In the genomic region with DNA sequence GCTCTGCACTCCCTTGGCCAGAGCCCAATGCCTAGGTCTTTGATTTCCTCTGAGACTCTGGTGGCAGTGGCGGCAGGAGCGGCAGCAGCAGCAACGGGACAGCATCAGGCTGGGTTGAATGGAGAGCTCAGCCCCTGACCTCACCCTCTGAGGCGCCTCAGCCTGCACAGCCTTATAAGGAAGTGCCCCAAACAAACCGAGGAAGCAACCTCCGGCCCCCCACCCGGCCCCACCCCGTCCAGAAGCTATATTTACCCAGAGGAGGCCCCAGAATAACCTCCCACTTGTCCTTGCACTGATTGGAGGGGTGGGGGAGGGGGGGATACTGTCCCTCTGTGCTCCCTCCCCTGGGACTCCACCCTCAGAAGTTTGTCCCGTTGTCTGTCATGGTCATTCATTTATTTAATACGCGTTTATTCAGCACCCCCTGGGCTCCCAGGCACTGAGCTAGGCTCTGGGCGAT, we compare ENCODE assay signal across 1 cellular context.
TF ChIP-seq lines count a peak whose summit lies in the region.

No MANE protein-coding gene starts in this region.

TF ChIP-seq in HepG2, 621 proteins besides CTCF, POLR2A, EP300 and RAD21 (continued from another document and continues in another):
- TF ChIP-seq, protein P1, sequence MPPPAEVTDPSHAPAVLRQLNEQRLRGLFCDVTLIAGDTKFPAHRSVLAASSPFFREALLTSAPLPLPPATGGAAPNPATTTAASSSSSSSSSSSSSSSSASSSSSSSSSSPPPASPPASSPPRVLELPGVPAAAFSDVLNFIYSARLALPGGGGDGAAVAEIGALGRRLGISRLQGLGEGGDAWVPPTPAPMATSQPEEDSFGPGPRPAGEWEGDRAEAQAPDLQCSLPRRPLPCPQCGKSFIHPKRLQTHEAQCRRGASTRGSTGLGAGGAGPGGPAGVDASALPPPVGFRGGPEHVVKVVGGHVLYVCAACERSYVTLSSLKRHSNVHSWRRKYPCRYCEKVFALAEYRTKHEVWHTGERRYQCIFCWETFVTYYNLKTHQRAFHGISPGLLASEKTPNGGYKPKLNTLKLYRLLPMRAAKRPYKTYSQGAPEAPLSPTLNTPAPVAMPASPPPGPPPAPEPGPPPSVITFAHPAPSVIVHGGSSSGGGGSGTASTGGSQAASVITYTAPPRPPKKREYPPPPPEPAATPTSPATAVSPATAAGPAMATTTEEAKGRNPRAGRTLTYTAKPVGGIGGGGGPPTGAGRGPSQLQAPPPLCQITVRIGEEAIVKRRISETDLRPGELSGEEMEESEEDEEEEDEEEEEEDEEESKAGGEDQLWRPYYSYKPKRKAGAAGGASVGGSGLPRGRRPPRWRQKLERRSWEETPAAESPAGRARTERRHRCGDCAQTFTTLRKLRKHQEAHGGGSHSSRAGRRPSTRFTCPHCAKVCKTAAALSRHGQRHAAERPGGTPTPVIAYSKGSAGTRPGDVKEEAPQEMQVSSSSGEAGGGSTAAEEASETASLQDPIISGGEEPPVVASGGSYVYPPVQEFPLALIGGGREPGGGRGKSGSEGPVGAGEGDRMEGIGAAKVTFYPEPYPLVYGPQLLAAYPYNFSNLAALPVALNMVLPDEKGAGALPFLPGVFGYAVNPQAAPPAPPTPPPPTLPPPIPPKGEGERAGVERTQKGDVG (CRISPR knock-in tag; IDR thresholded peaks at IDR 0.05; ENCODE audit: borderline replicate concordance) = no peak
- TF ChIP-seq TRIM24 (CRISPR knock-in tag; IDR thresholded peaks at IDR 0.05) = no peak
- TF ChIP-seq, protein P2, sequence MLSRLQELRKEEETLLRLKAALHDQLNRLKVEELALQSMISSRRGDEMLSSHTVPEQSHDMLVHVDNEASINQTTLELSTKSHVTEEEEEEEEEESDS (CRISPR knock-in tag; IDR thresholded peaks at IDR 0.05; ENCODE audit: borderline replicate concordance) = no peak
- no peak for TF ChIP-seq MXI1 (IDR thresholded peaks at IDR 0.05; ENCODE audit: borderline replicate concordance, low read depth, low read length)
- peak; percentile 93 for TF ChIP-seq SRF (IDR thresholded peaks at IDR 0.05; ENCODE audit: low read depth, low read length)
- TF ChIP-seq PHF21A (CRISPR knock-in tag; IDR thresholded peaks at IDR 0.05) = peak; percentile 90
- TF ChIP-seq ZKSCAN5 (CRISPR knock-in tag; IDR thresholded peaks at IDR 0.05) = no peak
- TF ChIP-seq ZC3H13 (CRISPR knock-in tag; IDR thresholded peaks at IDR 0.05) = no peak
- no peak for TF ChIP-seq HNRNPLL (IDR thresholded peaks at IDR 0.05; ENCODE audit: low read depth, low read length, poor library complexity, severe bottlenecking)
- TF ChIP-seq, protein P3, sequence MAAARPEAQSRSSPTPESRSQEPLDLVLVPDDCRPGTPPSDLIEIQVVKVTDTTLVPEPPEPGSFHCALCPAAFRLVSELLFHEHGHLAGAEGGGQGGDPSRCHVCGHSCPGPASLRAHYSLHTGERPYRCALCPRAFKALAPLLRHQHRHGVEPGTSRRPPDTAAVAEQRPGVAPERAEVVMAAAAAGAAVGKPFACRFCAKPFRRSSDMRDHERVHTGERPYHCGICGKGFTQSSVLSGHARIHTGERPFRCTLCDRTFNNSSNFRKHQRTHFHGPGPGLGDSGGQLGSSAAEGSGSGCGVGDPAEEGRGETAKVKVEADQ (CRISPR knock-in tag; IDR thresholded peaks at IDR 0.05; ENCODE audit: borderline replicate concordance) = no peak
- TF ChIP-seq ZNF75D (CRISPR knock-in tag; IDR thresholded peaks at IDR 0.05; ENCODE audit: borderline replicate concordance) = no peak
- TF ChIP-seq SRSF1 (optimal IDR thresholded peaks at IDR 0.05; ENCODE audit: low read depth, low read length) = no peak
- no peak for TF ChIP-seq ZNF660 (CRISPR knock-in tag; IDR thresholded peaks at IDR 0.05; ENCODE audit: borderline replicate concordance, low read depth)
- no peak for TF ChIP-seq ZFY (CRISPR knock-in tag; IDR thresholded peaks at IDR 0.05)
- TF ChIP-seq ZNF343 (CRISPR knock-in tag; IDR thresholded peaks at IDR 0.05) = no peak
- TF ChIP-seq, protein P4, sequence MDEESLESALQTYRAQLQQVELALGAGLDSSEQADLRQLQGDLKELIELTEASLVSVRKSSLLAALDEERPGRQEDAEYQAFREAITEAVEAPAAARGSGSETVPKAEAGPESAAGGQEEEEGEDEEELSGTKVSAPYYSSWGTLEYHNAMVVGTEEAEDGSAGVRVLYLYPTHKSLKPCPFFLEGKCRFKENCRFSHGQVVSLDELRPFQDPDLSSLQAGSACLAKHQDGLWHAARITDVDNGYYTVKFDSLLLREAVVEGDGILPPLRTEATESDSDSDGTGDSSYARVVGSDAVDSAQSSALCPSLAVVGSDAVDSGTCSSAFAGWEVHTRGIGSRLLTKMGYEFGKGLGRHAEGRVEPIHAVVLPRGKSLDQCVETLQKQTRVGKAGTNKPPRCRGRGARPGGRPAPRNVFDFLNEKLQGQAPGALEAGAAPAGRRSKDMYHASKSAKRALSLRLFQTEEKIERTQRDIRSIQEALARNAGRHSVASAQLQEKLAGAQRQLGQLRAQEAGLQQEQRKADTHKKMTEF (CRISPR knock-in tag; IDR thresholded peaks at IDR 0.05) = peak; percentile 15; the same call in 1 of the 2 replicates
- TF ChIP-seq TGIF2 (CRISPR knock-in tag; IDR thresholded peaks at IDR 0.05) = no peak
- TF ChIP-seq ZBTB21 (CRISPR knock-in tag; IDR thresholded peaks at IDR 0.05) = no peak
- TF ChIP-seq NR3C1 (CRISPR knock-in tag; IDR thresholded peaks at IDR 0.05) = no peak
- no peak for TF ChIP-seq ZNF879 (CRISPR knock-in tag; IDR thresholded peaks at IDR 0.05)
- TF ChIP-seq, protein P5, sequence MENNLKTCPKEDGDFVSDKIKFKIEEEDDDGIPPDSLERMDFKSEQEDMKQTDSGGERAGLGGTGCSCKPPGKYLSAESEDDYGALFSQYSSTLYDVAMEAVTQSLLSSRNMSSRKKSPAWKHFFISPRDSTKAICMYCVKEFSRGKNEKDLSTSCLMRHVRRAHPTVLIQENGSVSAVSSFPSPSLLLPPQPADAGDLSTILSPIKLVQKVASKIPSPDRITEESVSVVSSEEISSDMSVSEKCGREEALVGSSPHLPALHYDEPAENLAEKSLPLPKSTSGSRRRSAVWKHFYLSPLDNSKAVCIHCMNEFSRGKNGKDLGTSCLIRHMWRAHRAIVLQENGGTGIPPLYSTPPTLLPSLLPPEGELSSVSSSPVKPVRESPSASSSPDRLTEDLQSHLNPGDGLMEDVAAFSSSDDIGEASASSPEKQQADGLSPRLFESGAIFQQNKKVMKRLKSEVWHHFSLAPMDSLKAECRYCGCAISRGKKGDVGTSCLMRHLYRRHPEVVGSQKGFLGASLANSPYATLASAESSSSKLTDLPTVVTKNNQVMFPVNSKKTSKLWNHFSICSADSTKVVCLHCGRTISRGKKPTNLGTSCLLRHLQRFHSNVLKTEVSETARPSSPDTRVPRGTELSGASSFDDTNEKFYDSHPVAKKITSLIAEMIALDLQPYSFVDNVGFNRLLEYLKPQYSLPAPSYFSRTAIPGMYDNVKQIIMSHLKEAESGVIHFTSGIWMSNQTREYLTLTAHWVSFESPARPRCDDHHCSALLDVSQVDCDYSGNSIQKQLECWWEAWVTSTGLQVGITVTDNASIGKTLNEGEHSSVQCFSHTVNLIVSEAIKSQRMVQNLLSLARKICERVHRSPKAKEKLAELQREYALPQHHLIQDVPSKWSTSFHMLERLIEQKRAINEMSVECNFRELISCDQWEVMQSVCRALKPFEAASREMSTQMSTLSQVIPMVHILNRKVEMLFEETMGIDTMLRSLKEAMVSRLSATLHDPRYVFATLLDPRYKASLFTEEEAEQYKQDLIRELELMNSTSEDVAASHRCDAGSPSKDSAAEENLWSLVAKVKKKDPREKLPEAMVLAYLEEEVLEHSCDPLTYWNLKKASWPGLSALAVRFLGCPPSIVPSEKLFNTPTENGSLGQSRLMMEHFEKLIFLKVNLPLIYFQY (CRISPR knock-in tag; IDR thresholded peaks at IDR 0.05; ENCODE audit: borderline replicate concordance) = no peak
- TF ChIP-seq ZNF589 (CRISPR knock-in tag; conservative IDR thresholded peaks at IDR 0.05) = no peak
- no peak for TF ChIP-seq ZNF264 (CRISPR knock-in tag; IDR thresholded peaks at IDR 0.05)
- TF ChIP-seq ZNF160 (CRISPR knock-in tag; IDR thresholded peaks at IDR 0.05) = no peak
- no peak for TF ChIP-seq ARNTL (CRISPR knock-in tag; IDR thresholded peaks at IDR 0.05)
- TF ChIP-seq ZNF768 (CRISPR knock-in tag; IDR thresholded peaks at IDR 0.05) = no peak
- no peak for TF ChIP-seq ZNF569 (CRISPR knock-in tag; IDR thresholded peaks at IDR 0.05; ENCODE audit: borderline replicate concordance)
- no peak for TF ChIP-seq TBX3 (IDR thresholded peaks at IDR 0.05; ENCODE audit: borderline replicate concordance)
- TF ChIP-seq ZNF724P (CRISPR knock-in tag; IDR thresholded peaks at IDR 0.05; ENCODE audit: borderline replicate concordance) = no peak
- TF ChIP-seq, protein P6, sequence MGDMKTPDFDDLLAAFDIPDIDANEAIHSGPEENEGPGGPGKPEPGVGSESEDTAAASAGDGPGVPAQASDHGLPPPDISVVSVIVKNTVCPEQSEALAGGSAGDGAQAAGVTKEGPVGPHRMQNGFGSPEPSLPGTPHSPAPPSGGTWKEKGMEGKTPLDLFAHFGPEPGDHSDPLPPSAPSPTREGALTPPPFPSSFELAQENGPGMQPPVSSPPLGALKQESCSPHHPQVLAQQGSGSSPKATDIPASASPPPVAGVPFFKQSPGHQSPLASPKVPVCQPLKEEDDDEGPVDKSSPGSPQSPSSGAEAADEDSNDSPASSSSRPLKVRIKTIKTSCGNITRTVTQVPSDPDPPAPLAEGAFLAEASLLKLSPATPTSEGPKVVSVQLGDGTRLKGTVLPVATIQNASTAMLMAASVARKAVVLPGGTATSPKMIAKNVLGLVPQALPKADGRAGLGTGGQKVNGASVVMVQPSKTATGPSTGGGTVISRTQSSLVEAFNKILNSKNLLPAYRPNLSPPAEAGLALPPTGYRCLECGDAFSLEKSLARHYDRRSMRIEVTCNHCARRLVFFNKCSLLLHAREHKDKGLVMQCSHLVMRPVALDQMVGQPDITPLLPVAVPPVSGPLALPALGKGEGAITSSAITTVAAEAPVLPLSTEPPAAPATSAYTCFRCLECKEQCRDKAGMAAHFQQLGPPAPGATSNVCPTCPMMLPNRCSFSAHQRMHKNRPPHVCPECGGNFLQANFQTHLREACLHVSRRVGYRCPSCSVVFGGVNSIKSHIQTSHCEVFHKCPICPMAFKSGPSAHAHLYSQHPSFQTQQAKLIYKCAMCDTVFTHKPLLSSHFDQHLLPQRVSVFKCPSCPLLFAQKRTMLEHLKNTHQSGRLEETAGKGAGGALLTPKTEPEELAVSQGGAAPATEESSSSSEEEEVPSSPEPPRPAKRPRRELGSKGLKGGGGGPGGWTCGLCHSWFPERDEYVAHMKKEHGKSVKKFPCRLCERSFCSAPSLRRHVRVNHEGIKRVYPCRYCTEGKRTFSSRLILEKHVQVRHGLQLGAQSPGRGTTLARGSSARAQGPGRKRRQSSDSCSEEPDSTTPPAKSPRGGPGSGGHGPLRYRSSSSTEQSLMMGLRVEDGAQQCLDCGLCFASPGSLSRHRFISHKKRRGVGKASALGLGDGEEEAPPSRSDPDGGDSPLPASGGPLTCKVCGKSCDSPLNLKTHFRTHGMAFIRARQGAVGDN (CRISPR knock-in tag; IDR thresholded peaks at IDR 0.05) = 0 out of 2 replicates have a peak, but pooled peaks have one; percentile 48
- TF ChIP-seq, protein P7, sequence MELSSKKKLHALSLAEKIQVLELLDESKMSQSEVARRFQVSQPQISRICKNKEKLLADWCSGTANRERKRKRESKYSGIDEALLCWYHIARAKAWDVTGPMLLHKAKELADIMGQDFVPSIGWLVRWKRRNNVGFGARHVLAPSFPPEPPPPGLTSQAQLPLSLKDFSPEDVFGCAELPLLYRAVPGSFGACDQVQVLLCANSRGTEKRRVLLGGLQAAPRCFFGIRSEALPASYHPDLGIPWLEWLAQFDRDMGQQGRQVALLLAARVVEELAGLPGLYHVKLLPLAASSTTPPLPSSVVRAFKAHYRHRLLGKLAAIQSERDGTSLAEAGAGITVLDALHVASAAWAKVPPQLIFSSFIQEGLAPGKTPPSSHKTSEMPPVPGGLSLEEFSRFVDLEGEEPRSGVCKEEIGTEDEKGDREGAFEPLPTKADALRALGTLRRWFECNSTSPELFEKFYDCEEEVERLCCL (CRISPR knock-in tag; IDR thresholded peaks at IDR 0.05; ENCODE audit: borderline replicate concordance) = no peak
- TF ChIP-seq, protein P8, sequence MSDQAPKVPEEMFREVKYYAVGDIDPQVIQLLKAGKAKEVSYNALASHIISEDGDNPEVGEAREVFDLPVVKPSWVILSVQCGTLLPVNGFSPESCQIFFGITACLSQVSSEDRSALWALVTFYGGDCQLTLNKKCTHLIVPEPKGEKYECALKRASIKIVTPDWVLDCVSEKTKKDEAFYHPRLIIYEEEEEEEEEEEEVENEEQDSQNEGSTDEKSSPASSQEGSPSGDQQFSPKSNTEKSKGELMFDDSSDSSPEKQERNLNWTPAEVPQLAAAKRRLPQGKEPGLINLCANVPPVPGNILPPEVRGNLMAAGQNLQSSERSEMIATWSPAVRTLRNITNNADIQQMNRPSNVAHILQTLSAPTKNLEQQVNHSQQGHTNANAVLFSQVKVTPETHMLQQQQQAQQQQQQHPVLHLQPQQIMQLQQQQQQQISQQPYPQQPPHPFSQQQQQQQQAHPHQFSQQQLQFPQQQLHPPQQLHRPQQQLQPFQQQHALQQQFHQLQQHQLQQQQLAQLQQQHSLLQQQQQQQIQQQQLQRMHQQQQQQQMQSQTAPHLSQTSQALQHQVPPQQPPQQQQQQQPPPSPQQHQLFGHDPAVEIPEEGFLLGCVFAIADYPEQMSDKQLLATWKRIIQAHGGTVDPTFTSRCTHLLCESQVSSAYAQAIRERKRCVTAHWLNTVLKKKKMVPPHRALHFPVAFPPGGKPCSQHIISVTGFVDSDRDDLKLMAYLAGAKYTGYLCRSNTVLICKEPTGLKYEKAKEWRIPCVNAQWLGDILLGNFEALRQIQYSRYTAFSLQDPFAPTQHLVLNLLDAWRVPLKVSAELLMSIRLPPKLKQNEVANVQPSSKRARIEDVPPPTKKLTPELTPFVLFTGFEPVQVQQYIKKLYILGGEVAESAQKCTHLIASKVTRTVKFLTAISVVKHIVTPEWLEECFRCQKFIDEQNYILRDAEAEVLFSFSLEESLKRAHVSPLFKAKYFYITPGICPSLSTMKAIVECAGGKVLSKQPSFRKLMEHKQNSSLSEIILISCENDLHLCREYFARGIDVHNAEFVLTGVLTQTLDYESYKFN (CRISPR knock-in tag; conservative IDR thresholded peaks at IDR 0.05) = peak; percentile 40; the same call in 1 of the 2 replicates
- TF ChIP-seq, protein P9, sequence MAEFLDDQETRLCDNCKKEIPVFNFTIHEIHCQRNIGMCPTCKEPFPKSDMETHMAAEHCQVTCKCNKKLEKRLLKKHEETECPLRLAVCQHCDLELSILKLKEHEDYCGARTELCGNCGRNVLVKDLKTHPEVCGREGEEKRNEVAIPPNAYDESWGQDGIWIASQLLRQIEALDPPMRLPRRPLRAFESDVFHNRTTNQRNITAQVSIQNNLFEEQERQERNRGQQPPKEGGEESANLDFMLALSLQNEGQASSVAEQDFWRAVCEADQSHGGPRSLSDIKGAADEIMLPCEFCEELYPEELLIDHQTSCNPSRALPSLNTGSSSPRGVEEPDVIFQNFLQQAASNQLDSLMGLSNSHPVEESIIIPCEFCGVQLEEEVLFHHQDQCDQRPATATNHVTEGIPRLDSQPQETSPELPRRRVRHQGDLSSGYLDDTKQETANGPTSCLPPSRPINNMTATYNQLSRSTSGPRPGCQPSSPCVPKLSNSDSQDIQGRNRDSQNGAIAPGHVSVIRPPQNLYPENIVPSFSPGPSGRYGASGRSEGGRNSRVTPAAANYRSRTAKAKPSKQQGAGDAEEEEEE (CRISPR knock-in tag; IDR thresholded peaks at IDR 0.05; ENCODE audit: borderline replicate concordance) = no peak
- TF ChIP-seq, protein P10, sequence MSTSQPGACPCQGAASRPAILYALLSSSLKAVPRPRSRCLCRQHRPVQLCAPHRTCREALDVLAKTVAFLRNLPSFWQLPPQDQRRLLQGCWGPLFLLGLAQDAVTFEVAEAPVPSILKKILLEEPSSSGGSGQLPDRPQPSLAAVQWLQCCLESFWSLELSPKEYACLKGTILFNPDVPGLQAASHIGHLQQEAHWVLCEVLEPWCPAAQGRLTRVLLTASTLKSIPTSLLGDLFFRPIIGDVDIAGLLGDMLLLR (CRISPR knock-in tag; IDR thresholded peaks at IDR 0.05) = no peak
